14 cellular contexts compared by ENCODE assay signal in genomic region chr10:48649349-48649944, GRCh38. TPM values are rescaled to one million over a fixed set of nuclear protein-coding genes. Genes with fewer than 3 reads are reported as not detected.
DNase-seq lines count a peak whose midpoint lies in the region; ATAC-seq and TF ChIP-seq lines count a peak whose summit lies in the region.
"Had no signal": no experiment of that assay in that cellular context is flagged by ENCODE, and none has a peak within 500 bp of the region (broad histone marks: within the 10 kb centered on the region; RNA-seq: fewer than 3 reads in every experiment).

No MANE protein-coding gene starts in this region.

- no peak; the same call in 2 of the 3 replicates for ATAC-seq in GM23338
- ATAC-seq: WTC11 had no signal

- POLR2A ChIA-PET in AG04450 (lab: Yijun Ruan, JAX): no interaction called here

- 83 to 85% methylated on average over 6 to 7 of the region's 7 CpGs for WGBS in testis, 2 donors

- H3K4me3 Mint-ChIP-seq in HFFc6 (no peak overlapping the region), GM23338 (no peak overlapping the region)
- H3K4me3 Mint-ChIP-seq: activated naive CD8-positive, alpha-beta T cell treated with anti-CD3 and anti-CD28 coated beads, Interleukin-2, amount 10 ng/mL, durations not matched to agents 7 days and 5 days; CD14-positive monocyte; WTC11 had no signal

- H3K9me2 ChIP-seq in GM23338 (ENCODE audit: insufficient read depth): no peaks in the 10 kb centered on the region

- no peak for DNase-seq in AG04450 (ENCODE audit: low read depth, low spot score)
- peak; percentile 24 for DNase-seq in HFFc6
- DNase-seq in brain microvascular endothelial cell: no peak
- peak; percentile 53 for DNase-seq in islet precursor cell
- no peak for DNase-seq in GM23338 (ENCODE audit: low spot score)
- DNase-seq in testis: no peak
- no peak for DNase-seq in epidermal melanocyte (ENCODE audit: insufficient read length, low spot score)
- DNase-seq in NCI-H1048 (lab: John Stamatoyannopoulos, UW): no peak
- DNase-seq: activated CD8-positive, alpha-beta memory T cell treated with anti-CD3 and anti-CD28 coated beads, Interleukin-2, amount 50 U/mL, for 4 hours; activated naive CD8-positive, alpha-beta T cell treated with anti-CD3 and anti-CD28 coated beads, Interleukin-2, amount 10 ng/mL, durations not matched to agents 7 days and 5 days; esophagus squamous epithelium; NCI-H187 had no signal

- H3K27ac ChIP-seq in AG04450 (ENCODE audit: low read depth, low read length) (no peak overlapping the region), brain microvascular endothelial cell (no peak overlapping the region), GM23338 (ENCODE audit: low read depth) (no peak overlapping the region), testis (no peak overlapping the region)
- H3K27ac ChIP-seq: esophagus squamous epithelium had no signal

- no peaks in the 10 kb centered on the region for H3F3A ChIP-seq in GM23338 (replicated peaks; ENCODE audit: low read depth)

- H2AFZ ChIP-seq in GM23338: no peak overlapping the region

- H3K79me2 ChIP-seq in GM23338 (replicated peaks; ENCODE audit: insufficient read depth): no peaks in the 10 kb centered on the region

- H3K27ac Mint-ChIP-seq in HFFc6 (no peak overlapping the region), GM23338 (no peak overlapping the region)
- H3K27ac Mint-ChIP-seq: activated naive CD8-positive, alpha-beta T cell treated with anti-CD3 and anti-CD28 coated beads, Interleukin-2, amount 10 ng/mL, durations not matched to agents 7 days and 5 days; WTC11 had no signal

- intact Hi-C loops in testis (cut with DNase I; ENCODE audit: low total_unique reads): no loop called here

- in situ Hi-C loops in brain microvascular endothelial cell (cut with HindIII; ENCODE audit: low pct_ligation_motif_present, low sequenced_read_pairs): no loop called here

- TF ChIP-seq CTCF in AG04450 (IDR thresholded peaks at IDR 0.05; ENCODE audit: low read depth, low read length) (peak; percentile 23; the same call in 1 of the 2 replicates), HFFc6 (IDR thresholded peaks at IDR 0.05) (peak; percentile 52; the same call in 1 of the 2 replicates), brain microvascular endothelial cell (IDR thresholded peaks at IDR 0.05; ENCODE audit: low read depth, low read length, missing control alignments) (peak; percentile 24), GM23338 (conservative IDR thresholded peaks at IDR 0.05; ENCODE audit: low read depth in 2 of 2) (0 out of 4 replicates have a peak, but pooled peaks of 1 of the 2 experiments have one; percentile 11), testis (IDR thresholded peaks at IDR 0.05) (no peak)

- H3K9me3 ChIP-seq in AG04450 (ENCODE audit: control insufficient read depth, insufficient read depth, low read length): no peaks in the 10 kb centered on the region
- H3K9me3 ChIP-seq in testis: no peaks in the 10 kb centered on the region
- H3K9me3 ChIP-seq: esophagus squamous epithelium had no signal

- no peaks in the 10 kb centered on the region for H3K27me3 Mint-ChIP-seq in HFFc6 (ENCODE audit: insufficient read depth)
- H3K27me3 Mint-ChIP-seq in GM23338 (ENCODE audit: insufficient read depth, low read depth, poor library complexity): peaks cover 11% of the 10 kb centered on the region

- H3K4me1 ChIP-seq in GM23338 (ENCODE audit: insufficient read depth) (no peaks in the 10 kb centered on the region), testis (no peaks in the 10 kb centered on the region)
- H3K4me1 ChIP-seq: esophagus squamous epithelium had no signal

- no peak overlapping the region for H3K4me2 ChIP-seq in GM23338

- CTCF ChIA-PET in AG04450 (lab: Charles Lee): interaction anchor here (0.6 to 1.0 kb wide), 3 partner anchors 9 to 34 kb away, joined by 3 read pairs; no protein-coding TSS in a partner anchor

- H3K36me3 ChIP-seq in brain microvascular endothelial cell (replicated peaks): no peaks in the 10 kb centered on the region
- H3K36me3 ChIP-seq in GM23338 (ENCODE audit: insufficient read depth): no peaks in the 10 kb centered on the region
- H3K36me3 ChIP-seq in testis (ENCODE audit: low read depth, missing control alignments): no peaks in the 10 kb centered on the region
- H3K36me3 ChIP-seq: esophagus squamous epithelium had no signal

- TF ChIP-seq POLR2A in testis (IDR thresholded peaks at IDR 0.05): no peak

- H3K4me1 Mint-ChIP-seq in HFFc6 (ENCODE audit: low read depth) (peaks cover 51% of the 10 kb centered on the region), GM23338 (no peaks in the 10 kb centered on the region; the same call in 2 of the 3 replicates)
- H3K4me1 Mint-ChIP-seq: WTC11 had no signal

- no peaks in the 10 kb centered on the region for H4K20me1 ChIP-seq in GM23338 (replicated peaks; ENCODE audit: insufficient read depth)

- peaks cover 23% of the 10 kb centered on the region for H3K36me3 Mint-ChIP-seq in HFFc6 (ENCODE audit: low read depth)
- no peaks in the 10 kb centered on the region for H3K36me3 Mint-ChIP-seq in GM23338 (ENCODE audit: low read depth)
- H3K36me3 Mint-ChIP-seq: activated naive CD8-positive, alpha-beta T cell treated with anti-CD3 and anti-CD28 coated beads, Interleukin-2, amount 10 ng/mL, durations not matched to agents 7 days and 5 days; CD14-positive monocyte; WTC11 had no signal

- H3K4me3 ChIP-seq in AG04450 (ENCODE audit: low read depth, low read length) (no peak overlapping the region), brain microvascular endothelial cell (ENCODE audit: low read depth, low read length) (no peak overlapping the region), GM23338 (no peak overlapping the region), testis (no peak overlapping the region)
- H3K4me3 ChIP-seq: esophagus squamous epithelium had no signal

- H3K9me3 Mint-ChIP-seq in HFFc6 (no peaks in the 10 kb centered on the region), GM23338 (no peaks in the 10 kb centered on the region)
- H3K9me3 Mint-ChIP-seq: activated naive CD8-positive, alpha-beta T cell treated with anti-CD3 and anti-CD28 coated beads, Interleukin-2, amount 10 ng/mL, durations not matched to agents 7 days and 5 days; WTC11 had no signal

- H3K27me3 ChIP-seq in AG04450 (ENCODE audit: control insufficient read depth, insufficient read depth, low read length) (no peaks in the 10 kb centered on the region), brain microvascular endothelial cell (replicated peaks) (no peaks in the 10 kb centered on the region), GM23338 (ENCODE audit: insufficient read depth) (no peaks in the 10 kb centered on the region), testis (no peaks in the 10 kb centered on the region)

TF ChIP-seq in GM23338, 12 proteins besides CTCF, POLR2A, EP300 and RAD21 (continues in another document):
- TF ChIP-seq ZNF114 (CRISPR knock-in tag; IDR thresholded peaks at IDR 0.05): no peak
- no peak for TF ChIP-seq EZH2 (IDR thresholded peaks at IDR 0.05; ENCODE audit: low read depth, unreplicated experiment)
- TF ChIP-seq EZH2phosphoT487 (IDR thresholded peaks at IDR 0.05; ENCODE audit: unreplicated experiment): no peak
- TF ChIP-seq NANOG (IDR thresholded peaks at IDR 0.05; ENCODE audit: borderline replicate concordance): no peak
- no peak for TF ChIP-seq REST (IDR thresholded peaks at IDR 0.05; ENCODE audit: unreplicated experiment)
- TF ChIP-seq ZNF331 (CRISPR knock-in tag; IDR thresholded peaks at IDR 0.05; ENCODE audit: low read depth): no peak

RNA-seq across cellular contexts. Expression of gene WDFY4, which starts 35.2 kb away (rescaled TPM):
- polyA plus RNA-seq in AG04450 (2011; rRNA removed) (not detected in 2 replicates), GM23338 (2016; fragmentation: Nextera tagmentation; extraction: Ambion mirVana) (not detected in 2 replicates), testis (ENCODE audit: insufficient read depth, low read depth, low replicate concordance) (21.5 TPM)
- polyA minus RNA-seq in AG04450 (2011; rRNA and poly(A)+ RNA removed): not detected in 2 replicates
- total RNA-seq in HFFc6 (2021; fragmentation: NEBNext Ultra II Directional; extraction: Animal tissue kit (Norgen Biotek cat#: 25700)): not detected
- total RNA-seq in GM23338 (2014; rRNA removed; shearing (Covaris generic)): 0.14 TPM in 1 of 2 replicates, not detected in the other
- 10 to 100 TPM; 10.2 to 18.4 TPM for total RNA-seq in testis

RNA-seq across cellular contexts. Expression of gene ARHGAP22, which starts 44.6 kb away (rescaled TPM):
- polyA plus RNA-seq in AG04450 (2011; rRNA removed): 8.2 and 9.6 TPM in 2 replicates
- polyA minus RNA-seq in AG04450 (2011; rRNA and poly(A)+ RNA removed): 13.6 and 14.3 TPM in 2 replicates
- total RNA-seq in HFFc6 (2021; fragmentation: NEBNext Ultra II Directional; extraction: Animal tissue kit (Norgen Biotek cat#: 25700)): 100 to 1,000 TPM in 1 of 6 experiments, 10 to 100 TPM in 5; 74.3 to 117 (median 95.7) TPM
- 10.7 and 11.3 TPM in 2 replicates for total RNA-seq in GM23338 (2014; rRNA removed; shearing (Covaris generic))
- polyA plus RNA-seq in GM23338 (2016; fragmentation: Nextera tagmentation; extraction: Ambion mirVana): 4.8 and 5.5 TPM in 2 replicates
- 10 to 100 TPM in 1 of 2 donors, 1 to 10 TPM in 1; 6.2 to 11.9 TPM for total RNA-seq in testis
- 8.8 TPM for polyA plus RNA-seq in testis (ENCODE audit: insufficient read depth, low read depth, low replicate concordance)

Comparison
In these comparisons a context has a peak if more than half of its experiments do, and no peak if none do; other contexts are left out.
1. DNase-seq: peak in HFFc6 (single experiment) and islet precursor cell (single experiment); none in AG04450 (single experiment), brain microvascular endothelial cell (single experiment), GM23338 (single experiment), testis (single experiment), epidermal melanocyte (single experiment) and NCI-H1048 (single experiment).
2. CTCF ChIP-seq: peak in AG04450 (single experiment), HFFc6 (single experiment) and brain microvascular endothelial cell (single experiment); none in testis (0 of 3).